In the genomic region with DNA sequence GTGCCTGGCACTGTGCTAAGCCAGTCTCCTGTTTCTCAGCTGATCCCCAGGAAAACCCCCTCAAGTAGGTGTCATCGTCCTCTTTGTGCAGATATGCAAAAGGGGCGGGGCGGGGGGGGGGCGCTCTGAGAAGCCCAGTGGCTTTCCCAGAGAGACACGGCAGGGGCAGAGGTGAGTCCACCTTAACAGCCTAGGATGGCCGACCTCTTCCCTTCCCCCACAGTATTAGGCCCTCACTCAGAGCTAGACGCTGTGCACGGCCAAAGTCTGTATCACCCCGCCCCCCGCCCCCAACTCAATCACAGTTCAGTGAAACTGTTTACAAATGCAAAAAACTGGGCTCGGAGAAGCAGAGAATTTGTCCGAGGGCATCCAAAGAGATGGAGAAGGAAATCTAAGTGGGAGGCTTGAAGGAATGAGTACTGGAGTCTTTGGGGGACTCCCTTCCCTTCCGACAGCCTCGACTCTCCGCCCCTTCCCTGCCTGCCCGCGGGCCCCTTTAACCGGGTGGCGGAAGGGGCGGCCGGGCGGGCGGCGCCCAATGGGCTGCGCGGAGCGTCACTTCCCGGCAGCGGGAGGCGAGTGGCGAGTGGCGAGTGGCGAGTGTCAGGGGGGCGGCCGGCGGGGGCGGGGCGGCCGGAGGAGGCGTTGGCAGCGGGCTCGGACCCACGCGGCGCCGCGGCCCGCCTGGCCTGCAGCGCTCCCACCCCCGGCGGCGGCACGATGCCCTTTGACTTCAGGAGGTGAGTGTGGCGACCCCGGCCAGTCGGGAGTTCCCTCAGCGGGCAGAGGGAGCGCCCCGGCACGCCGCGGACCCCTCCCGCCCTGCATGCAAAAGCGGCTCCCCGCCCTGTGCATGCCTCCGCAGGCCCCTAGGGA, we compare ENCODE assay signal across 8 cellular contexts. TPM values are rescaled to one million over a fixed set of nuclear protein-coding genes. Genes with fewer than 3 reads are reported as not detected.
DNase-seq lines count a peak whose midpoint lies in the region; ATAC-seq lines count a peak whose summit lies in the region.

A gene with protein sequence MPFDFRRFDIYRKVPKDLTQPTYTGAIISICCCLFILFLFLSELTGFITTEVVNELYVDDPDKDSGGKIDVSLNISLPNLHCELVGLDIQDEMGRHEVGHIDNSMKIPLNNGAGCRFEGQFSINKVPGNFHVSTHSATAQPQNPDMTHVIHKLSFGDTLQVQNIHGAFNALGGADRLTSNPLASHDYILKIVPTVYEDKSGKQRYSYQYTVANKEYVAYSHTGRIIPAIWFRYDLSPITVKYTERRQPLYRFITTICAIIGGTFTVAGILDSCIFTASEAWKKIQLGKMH (plus strand): TSS at position 561 of the 879 bp plus-strand sequence. CDS start 163 bp downstream, at position 724.

- peak; percentile 91 to 97 for ATAC-seq in left cardiac atrium

- peak within 1 kb of the TSS; percentile 87 for H3K4me3 Mint-ChIP-seq in T-helper 1 cell treated with Interleukin-12 subunit alpha and Interleukin-12 subunit beta and Interleukin-4 antibody, amounts not matched to agents 30 μg/mL and 1 μg/mL, for 36 hours

- no peaks in the 10 kb centered on the region for H3K27me3 Mint-ChIP-seq in T-helper 1 cell treated with Interleukin-12 subunit alpha and Interleukin-12 subunit beta and Interleukin-4 antibody, amounts not matched to agents 30 μg/mL and 1 μg/mL, for 36 hours (ENCODE audit: low read depth)

- no peaks in the 10 kb centered on the region for H3K36me3 ChIP-seq in urinary bladder (ENCODE audit: insufficient read depth)

- H3K4me1 Mint-ChIP-seq in T-helper 1 cell treated with Interleukin-12 subunit alpha and Interleukin-12 subunit beta and Interleukin-4 antibody, amounts not matched to agents 30 μg/mL and 1 μg/mL, for 36 hours (ENCODE audit: low read depth): peaks cover 31% of the 10 kb centered on the region

- peak within 1 kb of the TSS; percentile 94 for H3K4me3 ChIP-seq in urinary bladder (ENCODE audit: low read depth, low read length)

- no peaks in the 10 kb centered on the region for H3K4me1 ChIP-seq in urinary bladder (ENCODE audit: insufficient read depth)

- no peaks in the 10 kb centered on the region for H3K36me3 Mint-ChIP-seq in T-helper 1 cell treated with Interleukin-12 subunit alpha and Interleukin-12 subunit beta and Interleukin-4 antibody, amounts not matched to agents 30 μg/mL and 1 μg/mL, for 36 hours (ENCODE audit: low read depth)

- 1% methylated on average over 66 of the region's 66 CpGs for WGBS in urinary bladder

- no peaks in the 10 kb centered on the region for H3K9me3 Mint-ChIP-seq in T-helper 1 cell treated with Interleukin-12 subunit alpha and Interleukin-12 subunit beta and Interleukin-4 antibody, amounts not matched to agents 30 μg/mL and 1 μg/mL, for 36 hours

- intact Hi-C loops in left cardiac atrium (cut with DNase I): no loop called here
- intact Hi-C loops in posterior cingulate gyrus (cut with DNase I): loop anchor here (5.0 kb wide), 1 partner anchor 62 kb away; a partner anchor contains a TSS

- H3K27ac ChIP-seq in urinary bladder (ENCODE audit: low read depth): peak within 1 kb of the TSS; percentile 80

- H3K27ac Mint-ChIP-seq in T-helper 1 cell treated with Interleukin-12 subunit alpha and Interleukin-12 subunit beta and Interleukin-4 antibody, amounts not matched to agents 30 μg/mL and 1 μg/mL, for 36 hours: peak within 1 kb of the TSS; percentile 81

- DNase-seq in GM03348 (ENCODE audit: low spot score): peak; percentile 97
- DNase-seq in H4 (ENCODE audit: low spot score): peak; percentile 57
- DNase-seq in LoVo (ENCODE audit: low spot score): peak; percentile 79
- DNase-seq in amniotic stem cell (lab: John Stamatoyannopoulos, UW): peak; percentile 44
- peak; percentile 91 for DNase-seq in left cardiac atrium
- DNase-seq in posterior cingulate gyrus: peak; percentile 73 to 98 (median 86)

RNA-seq across cellular contexts. Expression of the gene that starts here (rescaled TPM):
- 72.3 and 86.2 TPM in 2 replicates for total RNA-seq in H4 (2014; rRNA removed; shearing (Covaris generic))
- total RNA-seq in left cardiac atrium: 10 to 100 TPM; 77.3 to 90.8 TPM
- 68.5 TPM for total RNA-seq in urinary bladder
- polyA plus RNA-seq in urinary bladder: 103 TPM

Comparison
In these comparisons a context has a peak if more than half of its experiments do, and no peak if none do; other contexts are left out.
1. Peak in every context shown above with its lines: DNase-seq, ATAC-seq, H3K4me3 ChIP-seq and H3K27ac ChIP-seq.
2. DNase-seq: peak in every context shown above with its lines; median percentile 97 in GM03348; 91 in left cardiac atrium; 86 in posterior cingulate gyrus; 79 in LoVo; 57 in H4; 44 in amniotic stem cell.